In the genomic region with DNA sequence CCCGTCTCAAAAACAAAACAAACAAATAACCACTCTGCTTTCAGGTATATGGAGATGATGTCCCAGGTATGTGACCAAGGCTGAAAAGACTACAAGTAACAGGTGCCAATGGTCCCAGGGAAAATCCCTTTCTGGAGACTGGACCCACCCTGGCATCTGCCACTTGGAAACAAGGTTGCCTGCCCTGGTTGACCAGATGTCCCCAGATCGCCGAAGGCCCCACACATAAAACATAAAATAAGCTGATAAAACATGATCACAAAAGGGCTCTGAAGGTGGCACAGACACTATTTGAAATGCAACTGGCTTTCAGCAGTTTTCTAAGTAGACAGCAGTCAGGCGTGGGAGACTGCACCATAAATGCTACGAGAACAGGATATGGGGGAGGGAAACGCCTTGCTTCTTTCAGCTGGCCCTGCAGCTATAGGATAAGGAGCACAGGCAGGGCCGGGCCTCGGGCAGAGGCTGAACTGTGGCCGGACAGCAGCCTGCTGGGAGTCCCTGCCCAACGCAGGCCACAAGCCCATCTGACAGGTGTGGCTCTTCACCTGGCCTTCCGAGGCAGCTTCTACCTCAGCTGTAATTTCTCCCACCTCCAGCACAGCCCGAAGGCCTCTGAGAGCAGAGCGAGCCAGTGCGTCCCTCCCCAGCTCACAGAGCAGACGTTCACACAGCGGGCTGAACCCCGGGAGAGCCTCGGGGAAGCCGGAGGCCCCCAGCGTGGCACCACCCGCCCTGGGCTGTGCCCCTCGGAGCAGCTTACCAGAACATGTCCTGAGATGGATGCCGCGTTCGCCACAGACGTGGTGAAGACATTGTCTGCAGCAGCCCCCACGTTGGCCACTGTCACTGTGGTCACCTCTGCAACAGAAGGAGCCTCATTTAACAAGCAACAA, we compare ENCODE assay signal across 14 cellular contexts. TPM values are rescaled to one million over a fixed set of nuclear protein-coding genes. Genes with fewer than 3 reads are reported as not detected.
DNase-seq lines count a peak whose midpoint lies in the region; ATAC-seq, FAIRE-seq and TF ChIP-seq lines count a peak whose summit lies in the region.
"Had no signal": no experiment of that assay in that cellular context is flagged by ENCODE, and none has a peak within 500 bp of the region (broad histone marks: within the 10 kb centered on the region; RNA-seq: fewer than 3 reads in every experiment).

No MANE protein-coding gene starts in this region.

- peaks cover 4% of the 10 kb centered on the region; the same call in 2 of the 3 replicates for H3K9me3 Mint-ChIP-seq in GM23338
- no peaks in the 10 kb centered on the region for H3K9me3 Mint-ChIP-seq in T-helper 2 cell treated with Interferon-gamma antibody and Interleukin-4, amounts not matched to agents 5 μg/mL and 100 μg/mL, for 36 hours
- no peaks in the 10 kb centered on the region for H3K9me3 Mint-ChIP-seq in chondrocyte (ENCODE audit: low read depth)

- H3K4me1 ChIP-seq in GM23338 (ENCODE audit: insufficient read depth) (peaks cover 8% of the 10 kb centered on the region; the same call in 1 of the 2 replicates), neuronal stem cell (ENCODE audit: control insufficient read depth in 2 of 2, insufficient read depth in 1 of 2, low read depth in 1 of 2, low read length in 2 of 2) (peaks cover 13 to 15% of the 10 kb centered on the region in 2 donors)

- no peak overlapping the region for H2BK12ac ChIP-seq in neuronal stem cell (ENCODE audit: low read length)

- no peak for DNase-seq in GM23338 (ENCODE audit: low spot score)
- DNase-seq in T-helper 2 cell treated with Interferon-gamma antibody and Interleukin-4, amounts not matched to agents 5 μg/mL and 100 μg/mL, for 36 hours (ENCODE audit: low spot score) = peak; percentile 22
- DNase-seq in chondrocyte (ENCODE audit: low spot score) = no peak
- DNase-seq in neuronal stem cell (ENCODE audit: low spot score) = no peak
- DNase-seq in stimulated activated CD4-positive, alpha-beta T cell treated with anti-CD3 and anti-CD28 coated beads, Interleukin-2, amount 100 ng/mL, for 24 hours = no peak
- no peak for DNase-seq in inferior parietal cortex (ENCODE audit: extremely low spot score)
- no peak for DNase-seq in D721Med (ENCODE audit: insufficient read length, low spot score)
- DNase-seq: midbrain, NCI-H2171, right lobe of liver had no signal

- no peaks in the 10 kb centered on the region for H3K9me2 ChIP-seq in GM23338 (ENCODE audit: insufficient read depth)

- peaks cover 20% of the 10 kb centered on the region for H3K79me1 ChIP-seq in neuronal stem cell (ENCODE audit: low read depth, low read length)

- H3K9ac ChIP-seq in neuronal stem cell (ENCODE audit: low read depth, low read length, poor library complexity) = no peak overlapping the region

- H4K8ac ChIP-seq in neuronal stem cell (ENCODE audit: low read depth, low read length) = peak overlapping the region; percentile 68

- peaks cover 15% of the 10 kb centered on the region for H3K27me3 Mint-ChIP-seq in GM23338 (ENCODE audit: insufficient read depth, low read depth, poor library complexity)
- no peaks in the 10 kb centered on the region for H3K27me3 Mint-ChIP-seq in T-helper 2 cell treated with Interferon-gamma antibody and Interleukin-4, amounts not matched to agents 5 μg/mL and 100 μg/mL, for 36 hours (ENCODE audit: low read depth)
- no peaks in the 10 kb centered on the region for H3K27me3 Mint-ChIP-seq in chondrocyte (ENCODE audit: low read depth)

- H3K36me3 Mint-ChIP-seq in GM23338 (ENCODE audit: low read depth) (peaks cover 49% of the 10 kb centered on the region), chondrocyte (ENCODE audit: low read depth) (peaks cover 18% of the 10 kb centered on the region)
- peaks cover 28% of the 10 kb centered on the region for H3K36me3 Mint-ChIP-seq in T-helper 2 cell treated with Interferon-gamma antibody and Interleukin-4, amounts not matched to agents 5 μg/mL and 100 μg/mL, for 36 hours (ENCODE audit: low read depth)

- no peak overlapping the region for H3K4me2 ChIP-seq in GM23338
- no peak overlapping the region for H3K4me2 ChIP-seq in neuronal stem cell (ENCODE audit: insufficient read depth, low read length, poor library complexity, severe bottlenecking)

- TF ChIP-seq CTCF in GM23338 (conservative IDR thresholded peaks at IDR 0.05; ENCODE audit: low read depth in 2 of 2) = no peak
- TF ChIP-seq CTCF in chondrocyte (IDR thresholded peaks at IDR 0.05) = no peak
- TF ChIP-seq CTCF in D721Med (IDR thresholded peaks at IDR 0.05; ENCODE audit: insufficient read depth, missing control alignments) = no peak

- H3K4me3 ChIP-seq in GM23338 = no peak overlapping the region
- no peak overlapping the region for H3K4me3 ChIP-seq in neuronal stem cell (ENCODE audit: low read length in 2 of 2)
- H3K4me3 ChIP-seq: GM12878, right lobe of liver, thoracic aorta had no signal

- no peak overlapping the region for H2BK120ac ChIP-seq in neuronal stem cell (ENCODE audit: low read depth, low read length)

- peaks cover 4% of the 10 kb centered on the region; the same call in 1 of the 2 replicates for H4K20me1 ChIP-seq in GM23338 (replicated peaks; ENCODE audit: insufficient read depth)

- no peaks in the 10 kb centered on the region for H3K27me3 ChIP-seq in GM23338 (ENCODE audit: insufficient read depth)
- H3K27me3 ChIP-seq in neuronal stem cell (ENCODE audit: control insufficient read depth in 3 of 3, insufficient read depth in 3 of 3, low read depth in 1 of 3, low read length in 3 of 3) = no peaks in the 10 kb centered on the region
- H3K27me3 ChIP-seq: right lobe of liver had no signal

- H3K4me3 Mint-ChIP-seq in GM23338 (no peak overlapping the region; the same call in 2 of the 3 replicates), chondrocyte (ENCODE audit: unreplicated experiment) (peak overlapping the region; percentile 6)
- H3K4me3 Mint-ChIP-seq in T-helper 2 cell treated with Interferon-gamma antibody and Interleukin-4, amounts not matched to agents 5 μg/mL and 100 μg/mL, for 36 hours = peak overlapping the region; percentile 66

- peak overlapping the region; percentile 67 for H3K23ac ChIP-seq in neuronal stem cell (ENCODE audit: low read depth, low read length, poor library complexity)

- no peak overlapping the region for H4K91ac ChIP-seq in neuronal stem cell (ENCODE audit: low read depth, low read length, poor library complexity)

- H3K4ac ChIP-seq in neuronal stem cell (ENCODE audit: low read length) = no peak overlapping the region

- H2AFZ ChIP-seq in GM23338 = no peak overlapping the region
- no peak overlapping the region for H2AFZ ChIP-seq in neuronal stem cell (ENCODE audit: low read length)

- no CpG with 5 or more reads among the region's 27 CpGs for WGBS in neuronal stem cell (ENCODE audit: extremely low coverage in 2 of 2, insufficient read length in 2 of 2, insufficient replicate concordance in 1 of 2), 2 donors

- no peak overlapping the region for H3K18ac ChIP-seq in neuronal stem cell (ENCODE audit: low read length)

- H3K27ac ChIP-seq in GM23338 (ENCODE audit: low read depth) (0 out of 2 replicates have a peak overlapping the region, but pooled peaks have one; percentile 26), neuronal stem cell (replicated peaks; ENCODE audit: low read length) (no peak overlapping the region)
- H3K27ac ChIP-seq: right lobe of liver, thoracic aorta had no signal

- ATAC-seq in GM23338 (no peak), GM19467 (IDR thresholded peaks at IDR 0.05; ENCODE audit: unreplicated experiment) (no peak)
- ATAC-seq: esophagus mucosa, GM12878, right lobe of liver had no signal

- H3F3A ChIP-seq in GM23338 (replicated peaks; ENCODE audit: low read depth) = peaks cover 18% of the 10 kb centered on the region

- peaks cover 43% of the 10 kb centered on the region for H3K79me2 ChIP-seq in GM23338 (replicated peaks; ENCODE audit: insufficient read depth)

- H3K36me3 ChIP-seq in GM23338 (ENCODE audit: insufficient read depth) (no peaks in the 10 kb centered on the region; the same call in 1 of the 2 replicates), neuronal stem cell (replicated peaks in 1 of 2; ENCODE audit: control insufficient read depth in 2 of 2, insufficient read depth in 2 of 2, low read length in 2 of 2) (peaks cover 30 to 51% of the 10 kb centered on the region in 2 donors)

- no peak overlapping the region for H3K14ac ChIP-seq in neuronal stem cell (ENCODE audit: low read length)

- H3K9me3 ChIP-seq in neuronal stem cell (replicated peaks in 1 of 2; ENCODE audit: control insufficient read depth in 2 of 2, insufficient read depth in 1 of 2, low read depth in 1 of 2, low read length in 2 of 2) = no peaks in the 10 kb centered on the region
- H3K9me3 ChIP-seq: right lobe of liver, thoracic aorta had no signal

- H3K4me1 Mint-ChIP-seq in GM23338 = peaks cover 21% of the 10 kb centered on the region
- peaks cover 28% of the 10 kb centered on the region for H3K4me1 Mint-ChIP-seq in T-helper 2 cell treated with Interferon-gamma antibody and Interleukin-4, amounts not matched to agents 5 μg/mL and 100 μg/mL, for 36 hours (ENCODE audit: low read depth)
- peaks cover 45% of the 10 kb centered on the region for H3K4me1 Mint-ChIP-seq in chondrocyte (ENCODE audit: low read depth)

- no peak overlapping the region for H2BK5ac ChIP-seq in neuronal stem cell (ENCODE audit: low read length)

- H2AK5ac ChIP-seq in neuronal stem cell (ENCODE audit: low read depth, low read length) = no peak overlapping the region

- no peak for FAIRE-seq in D721Med (lab: Jason Lieb, UNC)
- FAIRE-seq: GM12878 had no signal

- no peak overlapping the region for H3K27ac Mint-ChIP-seq in GM23338
- H3K27ac Mint-ChIP-seq in T-helper 2 cell treated with Interferon-gamma antibody and Interleukin-4, amounts not matched to agents 5 μg/mL and 100 μg/mL, for 36 hours = peak overlapping the region; percentile 66
- H3K27ac Mint-ChIP-seq in chondrocyte (ENCODE audit: unreplicated experiment) = peak overlapping the region; percentile 76

- H2BK15ac ChIP-seq in neuronal stem cell (ENCODE audit: low read length) = no peak overlapping the region

RNA-seq across cellular contexts. Expression of a gene that starts 4.0 kb away (rescaled TPM):
- total RNA-seq in GM23338 (2014; rRNA removed; shearing (Covaris generic)) = 33.5 and 42.6 TPM in 2 replicates
- 47.8 and 49.3 TPM in 2 replicates for polyA plus RNA-seq in GM23338 (2016; fragmentation: Nextera tagmentation; extraction: Ambion mirVana)
- total RNA-seq in chondrocyte = 67.6 to 70.4 TPM (median 67.9 TPM) in 3 replicates
- 37.2 TPM for polyA plus RNA-seq in neuronal stem cell (2013, experiment 1 of 2)
- 37.3 TPM for polyA plus RNA-seq in neuronal stem cell (2013, experiment 2 of 2)

RNA-seq across cellular contexts. Expression of a gene that starts 4.6 kb away (rescaled TPM):
- 12.8 and 13.1 TPM in 2 replicates for total RNA-seq in GM23338 (2014; rRNA removed; shearing (Covaris generic))
- 25.1 and 25.4 TPM in 2 replicates for polyA plus RNA-seq in GM23338 (2016; fragmentation: Nextera tagmentation; extraction: Ambion mirVana)
- total RNA-seq in chondrocyte = 16.9 to 31.3 TPM (median 20.3 TPM) in 3 replicates
- 20.9 TPM for polyA plus RNA-seq in neuronal stem cell (2013, experiment 1 of 2)
- polyA plus RNA-seq in neuronal stem cell (2013, experiment 2 of 2) = 21.7 TPM

RNA-seq across cellular contexts. Expression of a gene that starts 15.0 kb away (rescaled TPM):
- total RNA-seq in GM23338 (2014; rRNA removed; shearing (Covaris generic)) = 34.1 and 38.7 TPM in 2 replicates
- 56.5 and 59.4 TPM in 2 replicates for polyA plus RNA-seq in GM23338 (2016; fragmentation: Nextera tagmentation; extraction: Ambion mirVana)
- total RNA-seq in chondrocyte = 17.2 to 51.6 TPM (median 45.7 TPM) in 3 replicates
- polyA plus RNA-seq in neuronal stem cell (2013, experiment 1 of 2) = 6.7 TPM
- 6.7 TPM for polyA plus RNA-seq in neuronal stem cell (2013, experiment 2 of 2)

RNA-seq across cellular contexts. Expression of a gene that starts 53.9 kb away (rescaled TPM):
- 0.27 and 1.0 TPM in 2 replicates for total RNA-seq in GM23338 (2014; rRNA removed; shearing (Covaris generic))
- 1.3 and 1.8 TPM in 2 replicates for polyA plus RNA-seq in GM23338 (2016; fragmentation: Nextera tagmentation; extraction: Ambion mirVana)
- total RNA-seq in chondrocyte = 0.55 to 1.7 TPM (median 1.00 TPM) in 3 replicates
- 15.1 TPM for polyA plus RNA-seq in neuronal stem cell (2013, experiment 1 of 2)
- polyA plus RNA-seq in neuronal stem cell (2013, experiment 2 of 2) = 15.5 TPM
- total RNA-seq: GM12878 had no signal
- polyA plus RNA-seq: GM12878 had no signal

RNA-seq across cellular contexts. Expression of a gene that starts 56.3 kb away (rescaled TPM):
- 339 and 353 TPM in 2 replicates for total RNA-seq in GM23338 (2014; rRNA removed; shearing (Covaris generic))
- polyA plus RNA-seq in GM23338 (2016; fragmentation: Nextera tagmentation; extraction: Ambion mirVana) = 402 and 411 TPM in 2 replicates
- 128 to 227 TPM (median 151 TPM) in 3 replicates for total RNA-seq in chondrocyte
- polyA plus RNA-seq in neuronal stem cell (2013, experiment 1 of 2) = 111 TPM
- 112 TPM for polyA plus RNA-seq in neuronal stem cell (2013, experiment 2 of 2)
